ENCODE assay signal across 28 cellular contexts in genomic region chr11:11281626-11282025, GRCh38.
"Had no signal": no experiment of that assay in that cellular context is flagged by ENCODE, and none has a peak within 500 bp of the region (broad histone marks: within the 10 kb centered on the region; RNA-seq: fewer than 3 reads in every experiment).

No MANE protein-coding gene starts in this region.

- H3K4me1 Mint-ChIP-seq: central memory CD8-positive, alpha-beta T cell had no signal

- ATAC-seq: activated CD4-positive, alpha-beta T cell treated with anti-CD3 and anti-CD28 coated beads for 36 hours; activated naive CD4-positive, alpha-beta T cell treated with anti-CD3 and anti-CD28 coated beads, Interleukin-2, amount 50 U/mL, for 72 hours; activated T-cell treated with anti-CD3 and anti-CD28 coated beads, Interleukin-2, amount 50 U/mL, for 72 hours; esophagus mucosa had no signal

- H3K27ac Mint-ChIP-seq: activated CD4-positive, alpha-beta memory T cell treated with anti-CD3 and anti-CD28 coated beads, Interleukin-2, amount 10 ng/mL, durations not matched to agents 7 days and 5 days; activated CD4-positive, alpha-beta T cell treated with anti-CD3 and anti-CD28 coated beads for 36 hours; activated CD4-positive, alpha-beta T cell treated with anti-CD3 and anti-CD28 coated beads, Interleukin-2, amount 10 ng/mL, durations not matched to agents 7 days and 5 days; activated naive CD4-positive, alpha-beta T cell treated with anti-CD3 and anti-CD28 coated beads, Interleukin-2, amount 10 ng/mL, durations not matched to agents 7 days and 5 days; activated naive CD4-positive, alpha-beta T cell treated with anti-CD3 and anti-CD28 coated beads, Interleukin-2, amount 50 U/mL, for 72 hours; activated naive CD8-positive, alpha-beta T cell treated with anti-CD3 and anti-CD28 coated beads, Interleukin-2, amount 10 ng/mL, durations not matched to agents 7 days and 5 days; activated T-cell treated with anti-CD3 and anti-CD28 coated beads, Interleukin-2, amount 50 U/mL, for 24 hours; activated T-cell treated with anti-CD3 and anti-CD28 coated beads, Interleukin-2, amount 50 U/mL, for 72 hours; endodermal cell had no signal

- H3K4me3 ChIP-seq: coronary artery, dorsolateral prefrontal cortex had no signal

- H3K9me3 Mint-ChIP-seq: activated CD4-positive, alpha-beta memory T cell treated with anti-CD3 and anti-CD28 coated beads, Interleukin-2, amount 10 ng/mL, durations not matched to agents 7 days and 5 days; activated CD4-positive, alpha-beta T cell treated with anti-CD3 and anti-CD28 coated beads, Interleukin-2, amount 10 ng/mL, durations not matched to agents 7 days and 5 days; activated naive CD4-positive, alpha-beta T cell treated with anti-CD3 and anti-CD28 coated beads, Interleukin-2, amount 10 ng/mL, durations not matched to agents 7 days and 5 days; activated naive CD4-positive, alpha-beta T cell treated with anti-CD3 and anti-CD28 coated beads, Interleukin-2, amount 50 U/mL, for 72 hours; activated naive CD8-positive, alpha-beta T cell treated with anti-CD3 and anti-CD28 coated beads, Interleukin-2, amount 10 ng/mL, durations not matched to agents 7 days and 5 days; activated T-cell treated with anti-CD3 and anti-CD28 coated beads, Interleukin-2, amount 50 U/mL, for 24 hours; activated T-cell treated with anti-CD3 and anti-CD28 coated beads, Interleukin-2, amount 50 U/mL, for 72 hours; central memory CD8-positive, alpha-beta T cell; dendritic cell treated with granulocyte-macrophage colony-stimulating factor and Interleukin-4, amounts not matched to agents 40 ng/mL and 50 ng/mL, for 4 days; endodermal cell had no signal

- H3K36me3 ChIP-seq: brain microvascular endothelial cell had no signal

- H3K27ac ChIP-seq: brain microvascular endothelial cell, coronary artery, dorsolateral prefrontal cortex had no signal

- FAIRE-seq: astrocyte, bronchial epithelial cell, frontal cortex had no signal

- H3K27me3 ChIP-seq: brain microvascular endothelial cell had no signal

- H3K4me3 Mint-ChIP-seq: activated CD4-positive, alpha-beta memory T cell treated with anti-CD3 and anti-CD28 coated beads, Interleukin-2, amount 10 ng/mL, durations not matched to agents 7 days and 5 days; activated CD4-positive, alpha-beta T cell treated with anti-CD3 and anti-CD28 coated beads for 36 hours; activated CD4-positive, alpha-beta T cell treated with anti-CD3 and anti-CD28 coated beads, Interleukin-2, amount 10 ng/mL, durations not matched to agents 7 days and 5 days; activated naive CD4-positive, alpha-beta T cell treated with anti-CD3 and anti-CD28 coated beads, Interleukin-2, amount 10 ng/mL, durations not matched to agents 7 days and 5 days; activated naive CD8-positive, alpha-beta T cell treated with anti-CD3 and anti-CD28 coated beads, Interleukin-2, amount 10 ng/mL, durations not matched to agents 7 days and 5 days; activated T-cell treated with anti-CD3 and anti-CD28 coated beads, Interleukin-2, amount 50 U/mL, for 24 hours; activated T-cell treated with anti-CD3 and anti-CD28 coated beads, Interleukin-2, amount 50 U/mL, for 72 hours; central memory CD8-positive, alpha-beta T cell; dendritic cell treated with granulocyte-macrophage colony-stimulating factor and Interleukin-4, amounts not matched to agents 40 ng/mL and 50 ng/mL, for 4 days; endodermal cell had no signal

- H3K36me3 Mint-ChIP-seq: activated naive CD4-positive, alpha-beta T cell treated with anti-CD3 and anti-CD28 coated beads, Interleukin-2, amount 10 ng/mL, durations not matched to agents 7 days and 5 days; activated naive CD4-positive, alpha-beta T cell treated with anti-CD3 and anti-CD28 coated beads, Interleukin-2, amount 50 U/mL, for 72 hours; activated naive CD8-positive, alpha-beta T cell treated with anti-CD3 and anti-CD28 coated beads, Interleukin-2, amount 10 ng/mL, durations not matched to agents 7 days and 5 days had no signal

- DNase-seq: activated CD4-positive, alpha-beta memory T cell treated with anti-CD3 and anti-CD28 coated beads, Interleukin-2, amount 10 ng/mL, durations not matched to agents 7 days and 5 days; activated CD4-positive, alpha-beta T cell treated with anti-CD3 and anti-CD28 coated beads for 36 hours; activated CD4-positive, alpha-beta T cell treated with anti-CD3 and anti-CD28 coated beads, Interleukin-2, amount 10 ng/mL, durations not matched to agents 7 days and 5 days; activated CD4-positive, alpha-beta T cell treated with anti-CD3 and anti-CD28 coated beads, Interleukin-2, amount 50 U/mL, for 4 hours; activated CD4-positive, CD25-positive, alpha-beta regulatory T cell; activated CD4-positive, CD25-positive, alpha-beta regulatory T cell treated with anti-CD3 and anti-CD28 coated beads, Interleukin-2, amount 50 U/mL, for 72 hours; activated CD8-positive, alpha-beta memory T cell treated with anti-CD3 and anti-CD28 coated beads, Interleukin-2, amount 50 U/mL, for 48 hours; activated gamma-delta T cell; activated naive CD4-positive, alpha-beta T cell; activated naive CD4-positive, alpha-beta T cell treated with anti-CD3 and anti-CD28 coated beads, Interleukin-2, amount 10 ng/mL, durations not matched to agents 7 days and 5 days; activated naive CD8-positive, alpha-beta T cell treated with anti-CD3 and anti-CD28 coated beads, Interleukin-2, amount 10 ng/mL, durations not matched to agents 7 days and 5 days; activated T-cell treated with anti-CD3 and anti-CD28 coated beads for 4 hours; activated T-cell treated with anti-CD3 and anti-CD28 coated beads, Interleukin-2, amount 50 U/mL, for 24 hours; activated T-cell treated with anti-CD3 and anti-CD28 coated beads, Interleukin-2, amount 50 U/mL, for 72 hours; brain microvascular endothelial cell; dorsolateral prefrontal cortex; effector memory CD4-positive, alpha-beta T cell; endodermal cell; foreskin fibroblast; T-helper 2 cell had no signal
